ENCODE assay signal across 16 cellular contexts in the genomic region with DNA sequence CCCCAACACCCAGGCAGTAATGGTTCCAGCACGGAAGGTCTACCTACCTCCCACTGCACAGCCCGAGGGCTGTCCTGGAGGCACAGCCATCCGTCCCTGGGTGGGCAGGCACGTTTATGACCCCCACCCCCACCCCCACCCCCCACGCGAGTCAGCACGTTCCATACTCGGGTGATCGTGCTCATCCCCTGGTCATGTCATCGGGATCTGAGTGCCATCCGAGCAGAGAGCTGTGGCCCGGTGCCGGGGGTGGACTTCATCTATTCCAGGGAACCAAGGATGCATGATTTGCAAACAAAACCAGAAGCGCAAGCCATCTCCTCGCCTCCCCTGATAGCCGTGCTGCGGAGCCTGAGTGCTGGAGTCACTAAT. TPM values are rescaled to one million over a fixed set of nuclear protein-coding genes. Genes with fewer than 3 reads are reported as not detected.
DNase-seq lines count a peak whose midpoint lies in the region; ATAC-seq, FAIRE-seq and TF ChIP-seq lines count a peak whose summit lies in the region.
"Had no signal": no experiment of that assay in that cellular context is flagged by ENCODE, and none has a peak within 500 bp of the region (broad histone marks: within the 10 kb centered on the region; RNA-seq: fewer than 3 reads in every experiment).

No MANE protein-coding gene starts in this region.

- no peak overlapping the region for H2BK12ac ChIP-seq in H9 (ENCODE audit: insufficient read length, low read depth, low read length)

- H3K36me3 Mint-ChIP-seq in H9 (ENCODE audit: insufficient read depth in 1 of 3, low read depth in 3 of 3) (no peaks in the 10 kb centered on the region; a peak in 2 of 7 replicates), mesothelial cell of epicardium (no peaks in the 10 kb centered on the region)
- H3K36me3 Mint-ChIP-seq in central memory CD8-positive, alpha-beta T cell (ENCODE audit: insufficient read depth) = peaks cover 3% of the 10 kb centered on the region

- no peak overlapping the region for H2AFZ ChIP-seq in H9 (ENCODE audit: low read length)

- H3K9me3 Mint-ChIP-seq in H9 (no peaks in the 10 kb centered on the region), mesothelial cell of epicardium (no peaks in the 10 kb centered on the region)
- H3K9me3 Mint-ChIP-seq in central memory CD8-positive, alpha-beta T cell = peaks cover 4% of the 10 kb centered on the region

- WGBS in H9 (ENCODE audit: extremely low coverage, insufficient read length, low lambda C conversion rate) = no CpG with 5 or more reads among the region's 17 CpGs

- no peak overlapping the region for H3K4me3 ChIP-seq in foreskin fibroblast (ENCODE audit: low read depth in 1 of 2, low read length in 2 of 2)
- H3K4me3 ChIP-seq: SJCRH30, upper lobe of left lung had no signal

- no peak overlapping the region for H3K4ac ChIP-seq in H9 (ENCODE audit: low read depth, low read length)

- H2BK5ac ChIP-seq in H9 (ENCODE audit: insufficient read length, low read length) = no peak overlapping the region

- peak overlapping the region; percentile 39 for H3K4me2 ChIP-seq in H9 (ENCODE audit: insufficient read depth, insufficient read length, low read length)

- peaks cover 38% of the 10 kb centered on the region for H3K23me2 ChIP-seq in H9 (ENCODE audit: insufficient read length, low read depth, low read length, poor library complexity, severe bottlenecking)

- no peaks in the 10 kb centered on the region for H3K9me3 ChIP-seq in H9 (ENCODE audit: control insufficient read depth, low read depth, low read length)
- H3K9me3 ChIP-seq: SJCRH30 had no signal

- H2BK120ac ChIP-seq in H9 (ENCODE audit: low read depth, low read length, poor library complexity, severe bottlenecking) = no peak overlapping the region

- no peak overlapping the region for H3K27ac Mint-ChIP-seq in H9
- H3K27ac Mint-ChIP-seq in central memory CD8-positive, alpha-beta T cell (ENCODE audit: low read depth) = no peak overlapping the region
- no peak overlapping the region for H3K27ac Mint-ChIP-seq in mesothelial cell of epicardium

- H3K27me3 Mint-ChIP-seq in H9 (ENCODE audit: low read depth) (peaks cover 94% of the 10 kb centered on the region), mesothelial cell of epicardium (ENCODE audit: low read depth) (peaks cover 97% of the 10 kb centered on the region)
- peaks cover 100% of the 10 kb centered on the region for H3K27me3 Mint-ChIP-seq in central memory CD8-positive, alpha-beta T cell

- no peak overlapping the region for H3K9ac ChIP-seq in H9 (ENCODE audit: extremely low read depth, insufficient read length, low read length)

- H4K8ac ChIP-seq in H9 (replicated peaks; ENCODE audit: insufficient read length, low read depth, low read length) = no peak overlapping the region

- H3K14ac ChIP-seq in H9 (ENCODE audit: insufficient read depth, low read length) = no peak overlapping the region

- TF ChIP-seq CTCF in H9 (conservative IDR thresholded peaks at IDR 0.05) = no peak
- TF ChIP-seq CTCF in mesothelial cell of epicardium (IDR thresholded peaks at IDR 0.05; ENCODE audit: unreplicated experiment) = no peak
- no peak for TF ChIP-seq CTCF in foreskin fibroblast (IDR thresholded peaks at IDR 0.05; ENCODE audit: low read depth, low read length)

- H3K27ac ChIP-seq in H9 (ENCODE audit: insufficient read length, low read depth, low read length) = no peak overlapping the region
- H3K27ac ChIP-seq: SJCRH30, upper lobe of left lung had no signal

- H4K20me1 ChIP-seq in H9 (ENCODE audit: control insufficient read depth, insufficient read depth, insufficient read length) = no peaks in the 10 kb centered on the region

- H3K23ac ChIP-seq in H9 (ENCODE audit: insufficient read length, low read depth, low read length) = no peak overlapping the region

- H2BK15ac ChIP-seq in H9 (ENCODE audit: low read depth, low read length) = no peak overlapping the region

- H3K4me1 Mint-ChIP-seq in H9 (peaks cover 62 to 73% of the 10 kb centered on the region in 2 experiments), mesothelial cell of epicardium (peaks cover 27% of the 10 kb centered on the region)
- peaks cover 27% of the 10 kb centered on the region for H3K4me1 Mint-ChIP-seq in central memory CD8-positive, alpha-beta T cell

- H4K5ac ChIP-seq in H9 (ENCODE audit: insufficient read length, low read depth, low read length) = no peak overlapping the region

- FAIRE-seq in GM12892 (lab: Jason Lieb, UNC) = no peak
- FAIRE-seq: kidney had no signal

- no peak overlapping the region for H3T11ph ChIP-seq in H9 (ENCODE audit: low read length)

- no peaks in the 10 kb centered on the region for H3K79me2 ChIP-seq in H9 (ENCODE audit: insufficient read depth, low read length)

- H3K18ac ChIP-seq in H9 (ENCODE audit: insufficient read length, low read depth, low read length) = no peak overlapping the region

- H3K4me3 Mint-ChIP-seq in H9 (peak overlapping the region; percentile 56 to 86), mesothelial cell of epicardium (peak overlapping the region; percentile 34)
- peak overlapping the region; percentile 52 for H3K4me3 Mint-ChIP-seq in central memory CD8-positive, alpha-beta T cell

- no peak for ATAC-seq in activated CD4-positive, CD25-positive, alpha-beta regulatory T cell treated with anti-CD3 and anti-CD28 coated beads, Interleukin-2, amount 50 U/mL, for 24 hours
- ATAC-seq in central memory CD8-positive, alpha-beta T cell (replicated peaks; ENCODE audit: extremely low read depth, poor library complexity, severe bottlenecking) = no peak

- no peak overlapping the region for H2BK20ac ChIP-seq in H9 (ENCODE audit: low read depth, low read length, poor library complexity, severe bottlenecking)

- H4K91ac ChIP-seq in H9 (ENCODE audit: insufficient read length, low read depth, low read length) = no peak overlapping the region

- DNase-seq in activated CD4-positive, CD25-positive, alpha-beta regulatory T cell treated with anti-CD3 and anti-CD28 coated beads, Interleukin-2, amount 50 U/mL, for 72 hours = peak; percentile 17
- DNase-seq in H9 (peak; percentile 30), mesothelial cell of epicardium (ENCODE audit: low spot score in 2 of 2, unreplicated experiment in 2 of 2) (peak in 1 of 2 experiments; percentile 35), SK-N-DZ (ENCODE audit: low spot score) (no peak), foreskin fibroblast (no peak), GM12892 (ENCODE audit: insufficient read length) (no peak)
- no peak for DNase-seq in central memory CD8-positive, alpha-beta T cell (ENCODE audit: low spot score in 2 of 2)
- DNase-seq: NCI-H1930; NK-92 treated with Interleukin-12 subunit alpha and Interleukin-12 subunit beta, amount 100 ng/mL, for 24 hours had no signal

- no peak for TF ChIP-seq POLR2A in GM12892 (IDR thresholded peaks at IDR 0.05; ENCODE audit: low read depth, low read length)

- H3K27me3 ChIP-seq in H9 (ENCODE audit: insufficient read depth, low read length) = peaks cover 55% of the 10 kb centered on the region; the same call in 1 of the 2 replicates

- no peak overlapping the region for H3K56ac ChIP-seq in H9 (ENCODE audit: insufficient read length, low read depth, low read length)

- H3K79me1 ChIP-seq in H9 (ENCODE audit: insufficient read depth, low read depth, low read length, poor library complexity, severe bottlenecking) = no peaks in the 10 kb centered on the region

- H2AK5ac ChIP-seq in H9 (ENCODE audit: insufficient read length, low read length) = no peak overlapping the region

- H3K4me1 ChIP-seq in H9 (ENCODE audit: insufficient read depth, low read length) = peaks cover 3% of the 10 kb centered on the region; the same call in 1 of the 2 replicates
- H3K4me1 ChIP-seq: SJCRH30 had no signal

RNA-seq across cellular contexts. Expression of a gene that starts 1.1 kb away (rescaled TPM):
- 1.2 and 1.3 TPM in 2 replicates for total RNA-seq in H9 (2021)
- 0.09 to 0.11 TPM (median 0.11 TPM) in 3 replicates for total RNA-seq in mesothelial cell of epicardium
- not detected in 2 replicates for polyA plus RNA-seq in SK-N-DZ (2014; cell fraction: cytosol; rRNA removed)
- not detected in 2 replicates for polyA plus RNA-seq in SK-N-DZ (2014; cell fraction: nucleus; rRNA removed)
- polyA plus RNA-seq in GM12892 (2012; ENCODE audit: missing spikeins) = not detected
- total RNA-seq: renal cortical epithelial cell, SJCRH30 had no signal
- polyA plus RNA-seq: AG04450 had no signal

RNA-seq across cellular contexts. Expression of a gene that starts 13.3 kb away (rescaled TPM):
- total RNA-seq in H9 (2021) (not detected in 2 replicates), mesothelial cell of epicardium (not detected in 3 replicates)
- polyA plus RNA-seq in SK-N-DZ (2014; cell fraction: cytosol; rRNA removed) = not detected in 2 replicates
- polyA plus RNA-seq in SK-N-DZ (2014; cell fraction: nucleus; rRNA removed) = not detected in 2 replicates
- polyA plus RNA-seq in GM12892 (2012; ENCODE audit: missing spikeins) = not detected
- total RNA-seq: dermis microvascular lymphatic vessel endothelial cell, kidney, renal cortical epithelial cell, SJCRH30, upper lobe of left lung had no signal
- polyA plus RNA-seq: AG04450 had no signal

RNA-seq across cellular contexts. Expression of a gene that starts 28.3 kb away (rescaled TPM):
- total RNA-seq in H9 (2021) = not detected in 2 replicates
- total RNA-seq in mesothelial cell of epicardium = not detected in 3 replicates
- polyA plus RNA-seq in SK-N-DZ (2014; cell fraction: cytosol; rRNA removed) = not detected in 2 replicates
- polyA plus RNA-seq in SK-N-DZ (2014; cell fraction: nucleus; rRNA removed) = not detected in 2 replicates
- polyA plus RNA-seq in GM12892 (2012; ENCODE audit: missing spikeins) = not detected
- total RNA-seq: dermis microvascular lymphatic vessel endothelial cell, kidney, renal cortical epithelial cell, SJCRH30, upper lobe of left lung had no signal
- polyA plus RNA-seq: AG04450 had no signal

RNA-seq across cellular contexts. Expression of a gene that starts 43.6 kb away (rescaled TPM):
- total RNA-seq in H9 (2021) (not detected in 2 replicates), mesothelial cell of epicardium (not detected in 3 replicates)
- not detected in 2 replicates for polyA plus RNA-seq in SK-N-DZ (2014; cell fraction: cytosol; rRNA removed)
- not detected in 2 replicates for polyA plus RNA-seq in SK-N-DZ (2014; cell fraction: nucleus; rRNA removed)
- not detected for polyA plus RNA-seq in GM12892 (2012; ENCODE audit: missing spikeins)
- total RNA-seq: dermis microvascular lymphatic vessel endothelial cell, kidney, renal cortical epithelial cell, SJCRH30, upper lobe of left lung had no signal
- polyA plus RNA-seq: AG04450 had no signal

RNA-seq across cellular contexts. Expression of a gene that starts 52.5 kb away (rescaled TPM):
- total RNA-seq in H9 (2021) = not detected in 2 replicates
- not detected in 3 replicates for total RNA-seq in mesothelial cell of epicardium
- not detected in 2 replicates for polyA plus RNA-seq in SK-N-DZ (2014; cell fraction: cytosol; rRNA removed)
- not detected in 2 replicates for polyA plus RNA-seq in SK-N-DZ (2014; cell fraction: nucleus; rRNA removed)
- not detected for polyA plus RNA-seq in GM12892 (2012; ENCODE audit: missing spikeins)
- total RNA-seq: dermis microvascular lymphatic vessel endothelial cell, kidney, renal cortical epithelial cell, SJCRH30, upper lobe of left lung had no signal
- polyA plus RNA-seq: AG04450 had no signal

Comparison
In these comparisons a context has a peak if more than half of its experiments do, and no peak if none do; other contexts are left out.
1. DNase-seq: peak in activated CD4-positive, CD25-positive, alpha-beta regulatory T cell treated with anti-CD3 and anti-CD28 coated beads, Interleukin-2, amount 50 U/mL, for 72 hours (single experiment) and H9 (single experiment); none in central memory CD8-positive, alpha-beta T cell (0 of 2), SK-N-DZ (single experiment), foreskin fibroblast (0 of 2) and GM12892 (single experiment).
2. Peak in every context shown above with its lines, with median percentiles within 50 percentile points of each other: H3K4me3 Mint-ChIP-seq.